ENCODE assay signal across 11 cellular contexts in genomic region chr11:130312046-130312445, GRCh38. TPM values are rescaled to one million over a fixed set of nuclear protein-coding genes. Genes with fewer than 3 reads are reported as not detected.
DNase-seq lines count a peak whose midpoint lies in the region; ATAC-seq, FAIRE-seq and TF ChIP-seq lines count a peak whose summit lies in the region.
"Had no signal": no experiment of that assay in that cellular context is flagged by ENCODE, and none has a peak within 500 bp of the region (broad histone marks: within the 10 kb centered on the region; RNA-seq: fewer than 3 reads in every experiment).

No MANE protein-coding gene starts in this region.

- CTCF ChIA-PET in A549 (lab: Yijun Ruan, JAX) = no interaction called here
- CTCF ChIA-PET in Caco-2 (lab: Charles Lee) = no interaction called here
- CTCF ChIA-PET in Panc1 (lab: Charles Lee) = no interaction called here

- peak overlapping the region; percentile 89 for H3K4me3 Mint-ChIP-seq in Caco-2 (ENCODE audit: unreplicated experiment)
- H3K4me3 Mint-ChIP-seq: dendritic cell treated with granulocyte-macrophage colony-stimulating factor and Interleukin-4, amounts not matched to agents 40 ng/mL and 50 ng/mL, for 4 days had no signal

- no peaks in the 10 kb centered on the region; the same call in none of the 2 replicates for H3K36me3 ChIP-seq in Caco-2 (ENCODE audit: control insufficient read depth, insufficient read depth, low read length)
- no peaks in the 10 kb centered on the region; the same call in 1 of the 2 replicates for H3K36me3 ChIP-seq in Panc1 (ENCODE audit: control insufficient read depth, insufficient read depth, low read length)
- no peaks in the 10 kb centered on the region for H3K36me3 ChIP-seq in gastrocnemius medialis
- H3K36me3 ChIP-seq in tibial artery = peaks cover 0 to 4% (median 0%) of the 10 kb centered on the region in 3 donors
- H3K36me3 ChIP-seq in mucosa of descending colon (ENCODE audit: low read depth) = no peaks in the 10 kb centered on the region

- peaks cover 33% of the 10 kb centered on the region for H3K36me3 Mint-ChIP-seq in Caco-2 (ENCODE audit: insufficient read depth, unreplicated experiment)

- no peaks in the 10 kb centered on the region for H3K27me3 Mint-ChIP-seq in Caco-2 (ENCODE audit: insufficient read depth, unreplicated experiment)

- no peak for ATAC-seq in A549
- no peak for ATAC-seq in Panc1
- ATAC-seq in gastrocnemius medialis = no peak
- ATAC-seq in mucosa of descending colon = no peak
- ATAC-seq: sciatic nerve had no signal

- POLR2A ChIA-PET in A549 (lab: Yijun Ruan, JAX) = no interaction called here
- POLR2A ChIA-PET in Caco-2 (lab: Charles Lee) = no interaction called here
- POLR2A ChIA-PET in Panc1 (lab: Charles Lee) = interaction anchor here (0.6 kb wide), 1 partner anchor 19 kb away, joined by 4 read pairs; no protein-coding TSS in a partner anchor

- TF ChIP-seq POLR2A in A549 (IDR thresholded peaks at IDR 0.05; ENCODE audit: low read length) (no peak), gastrocnemius medialis (IDR thresholded peaks at IDR 0.05) (no peak)

- H3K27ac Mint-ChIP-seq in Caco-2 (ENCODE audit: unreplicated experiment) = no peak overlapping the region
- H3K27ac Mint-ChIP-seq: dendritic cell treated with granulocyte-macrophage colony-stimulating factor and Interleukin-4, amounts not matched to agents 40 ng/mL and 50 ng/mL, for 4 days had no signal

- peaks cover 33% of the 10 kb centered on the region for H3K4me1 Mint-ChIP-seq in Caco-2 (ENCODE audit: low read depth, unreplicated experiment)

- H3K9me3 Mint-ChIP-seq in Caco-2 (ENCODE audit: unreplicated experiment) = no peaks in the 10 kb centered on the region
- H3K9me3 Mint-ChIP-seq: dendritic cell treated with granulocyte-macrophage colony-stimulating factor and Interleukin-4, amounts not matched to agents 40 ng/mL and 50 ng/mL, for 4 days had no signal

- FAIRE-seq in A549 (lab: Jason Lieb, UNC) = no peak

- H3K4me1 ChIP-seq in A549 (peaks cover 16% of the 10 kb centered on the region; the same call in 2 of the 3 replicates), Caco-2 (peaks cover 11% of the 10 kb centered on the region), Panc1 (ENCODE audit: control insufficient read depth, insufficient read depth, low read length) (peaks cover 36% of the 10 kb centered on the region), gastrocnemius medialis (peaks cover 29 to 42% of the 10 kb centered on the region in 2 donors), tibial artery (peaks cover 0 to 49% (median 22%) of the 10 kb centered on the region in 4 donors), mucosa of descending colon (ENCODE audit: low read depth) (no peaks in the 10 kb centered on the region)

- no peak for TF ChIP-seq CTCF in A549 (IDR thresholded peaks at IDR 0.05)
- no peak for TF ChIP-seq CTCF in Caco-2 (IDR thresholded peaks at IDR 0.05; ENCODE audit: insufficient read depth in 1 of 2, low read depth in 1 of 2, low read length in 1 of 2, severe bottlenecking in 1 of 2, unreplicated experiment in 1 of 2)
- no peak for TF ChIP-seq CTCF in Panc1 (IDR thresholded peaks at IDR 0.05)
- TF ChIP-seq CTCF in epithelial cell of proximal tubule (conservative IDR thresholded peaks at IDR 0.05; ENCODE audit: low read depth, low read length) = no peak
- TF ChIP-seq CTCF in gastrocnemius medialis (IDR thresholded peaks at IDR 0.05 in 4 of 5, conservative IDR thresholded peaks at IDR 0.05 in 1 of 5) = no peak
- no peak for TF ChIP-seq CTCF in tibial artery (IDR thresholded peaks at IDR 0.05)
- no peak for TF ChIP-seq CTCF in mucosa of descending colon (IDR thresholded peaks at IDR 0.05)

- H3K27me3 ChIP-seq in Caco-2 (replicated peaks; ENCODE audit: control insufficient read depth, insufficient read depth, low read length) (no peaks in the 10 kb centered on the region), Panc1 (ENCODE audit: control insufficient read depth, insufficient read depth, low read length) (no peaks in the 10 kb centered on the region), gastrocnemius medialis (no peaks in the 10 kb centered on the region), tibial artery (no peaks in the 10 kb centered on the region)

- H3K4me3 ChIP-seq in A549 = no peak overlapping the region
- no peak overlapping the region for H3K4me3 ChIP-seq in Caco-2 (ENCODE audit: low read depth, low read length)
- no peak overlapping the region; a peak in 1 of 4 replicates for H3K4me3 ChIP-seq in Panc1 (ENCODE audit: low read depth in 2 of 2, low read length in 2 of 2)
- H3K4me3 ChIP-seq in epithelial cell of proximal tubule (ENCODE audit: low read depth, low read length) = peak overlapping the region; percentile 84
- no peak overlapping the region for H3K4me3 ChIP-seq in gastrocnemius medialis
- no peak overlapping the region for H3K4me3 ChIP-seq in tibial artery
- no peak overlapping the region for H3K4me3 ChIP-seq in mucosa of descending colon

- no peak for TF ChIP-seq EP300 in A549 (IDR thresholded peaks at IDR 0.05)

- no peaks in the 10 kb centered on the region for H3K9me3 ChIP-seq in A549
- no peaks in the 10 kb centered on the region for H3K9me3 ChIP-seq in Caco-2
- no peaks in the 10 kb centered on the region for H3K9me3 ChIP-seq in Panc1 (ENCODE audit: control insufficient read depth, insufficient read depth, low read depth, low read length)
- no peaks in the 10 kb centered on the region for H3K9me3 ChIP-seq in gastrocnemius medialis
- no peaks in the 10 kb centered on the region for H3K9me3 ChIP-seq in tibial artery
- no peaks in the 10 kb centered on the region for H3K9me3 ChIP-seq in mucosa of descending colon

- BruUV-seq in Caco-2 (replicated peaks; lab: Mats Ljungman, UMichigan) (no TSS peak), Panc1 (replicated peaks; lab: Mats Ljungman, UMichigan) (no TSS peak)

- H3K4me2 ChIP-seq in A549 = peak overlapping the region; percentile 85

- intact Hi-C loops in Caco-2 (cut with micrococcal nuclease; ENCODE audit: unreplicated experiment) (loop anchor here (5.0 to 10.0 kb wide), 2 partner anchors 60 to 407 kb away; no protein-coding TSS in a partner anchor), Panc1 (cut with micrococcal nuclease; ENCODE audit: unreplicated experiment) (no loop called here), gastrocnemius medialis (cut with DNase I; ENCODE audit: low total_unique reads) (loop anchor here (5.0 to 10.0 kb wide), 2 partner anchors 237 to 605 kb away; partner anchors contain the start of gene SNX19), tibial artery (cut with DNase I; ENCODE audit: low total_unique reads) (loop anchor here (10.0 kb wide), 3 partner anchors 307 to 583 kb away; partner anchors contain the start of gene PRDM10), mucosa of descending colon (cut with DNase I, micrococcal nuclease) (no loop called here)

- no peak for TF ChIP-seq RAD21 in A549 (conservative IDR thresholded peaks at IDR 0.05 in 1 of 2, IDR thresholded peaks at IDR 0.05 in 1 of 2)

- in situ Hi-C loops in Panc1 (cut with HindIII; ENCODE audit: low pct_unique_long_range_greater_than_20kb, low sequenced_read_pairs) = no loop called here
- in situ Hi-C loops in gastrocnemius medialis (cut with MboI; ENCODE audit: low sequenced_read_pairs in 4 of 4) = no loop called here

- no peak overlapping the region for H3K27ac ChIP-seq in A549
- H3K27ac ChIP-seq in Panc1 (ENCODE audit: low read length) = peak overlapping the region; percentile 91; the same call in 1 of the 2 replicates
- H3K27ac ChIP-seq in gastrocnemius medialis = no peak overlapping the region
- peak overlapping the region in 1 of 2 donors; percentile 23 for H3K27ac ChIP-seq in tibial artery

- no peak for DNase-seq in A549 (ENCODE audit: low read depth in 1 of 2, low spot score in 1 of 2)
- DNase-seq in Caco-2 = no peak
- no peak for DNase-seq in Panc1 (ENCODE audit: low read depth, low spot score)
- no peak for DNase-seq in epithelial cell of proximal tubule (ENCODE audit: low read depth)
- no peak for DNase-seq in gastrocnemius medialis
- DNase-seq in HuH-7 (ENCODE audit: low spot score) = no peak
- DNase-seq in tibial artery = no peak
- no peak for DNase-seq in mucosa of descending colon
- DNase-seq: C1 segment of cervical spinal cord had no signal

TF ChIP-seq in A549, 52 proteins besides CTCF, POLR2A, EP300 and RAD21 (continues in another document):
- TF ChIP-seq EHMT2 (IDR thresholded peaks at IDR 0.05; ENCODE audit: low read depth) (no peak), RCOR1 (IDR thresholded peaks at IDR 0.05; ENCODE audit: low read depth, low read length) (no peak), HES2 (IDR thresholded peaks at IDR 0.05) (no peak), KDM5A (IDR thresholded peaks at IDR 0.05) (no peak)

RNA-seq across cellular contexts. Expression of gene ZBTB44, which starts 2.7 kb away (rescaled TPM):
- polyA plus RNA-seq in A549 (2011; rRNA removed) (16.1 and 21.0 TPM in 2 replicates), A549 (2017; fragmentation: RNase III; extraction: RNeasy Plus Mini Kit Qiagen cat#74134 plus additional on column Dnase treatment) (6.7 to 8.3 TPM (median 8.0 TPM) in 3 replicates)
- 4.5 and 5.2 TPM in 2 replicates for polyA plus RNA-seq in A549 (2012; cell fraction: cytosol; rRNA removed)
- polyA plus RNA-seq in A549 (2012; cell fraction: nucleus; rRNA removed) = 2.7 and 4.5 TPM in 2 replicates
- 42.7 and 43.3 TPM in 2 replicates for polyA minus RNA-seq in A549 (2011; rRNA and poly(A)+ RNA removed)
- total RNA-seq in Caco-2 (2022) (49.5 and 53.6 TPM in 2 replicates), Panc1 (2021; ENCODE audit: unreplicated experiment) (66.4 TPM), epithelial cell of proximal tubule (13.5 and 14.8 TPM in 2 replicates), gastrocnemius medialis (100 to 1,000 TPM in 1 of 4 donors, 10 to 100 TPM in 3; 57.4 to 108 (median 68.8) TPM), mucosa of descending colon (10 to 100 TPM; 26.5 to 56.8 (median 32.4) TPM)
- polyA plus RNA-seq in Panc1 (2012; ENCODE audit: insufficient read length) = 16.9 TPM

Comparison
In these comparisons a context has a peak if more than half of its experiments do, and no peak if none do; other contexts are left out.
1. intact Hi-C loops: an anchor here in Caco-2 (5.0 to 10.0 kb wide), gastrocnemius medialis (5.0 to 10.0 kb wide) and tibial artery (10.0 kb wide); none called in Panc1 and mucosa of descending colon.